In the genomic region with DNA sequence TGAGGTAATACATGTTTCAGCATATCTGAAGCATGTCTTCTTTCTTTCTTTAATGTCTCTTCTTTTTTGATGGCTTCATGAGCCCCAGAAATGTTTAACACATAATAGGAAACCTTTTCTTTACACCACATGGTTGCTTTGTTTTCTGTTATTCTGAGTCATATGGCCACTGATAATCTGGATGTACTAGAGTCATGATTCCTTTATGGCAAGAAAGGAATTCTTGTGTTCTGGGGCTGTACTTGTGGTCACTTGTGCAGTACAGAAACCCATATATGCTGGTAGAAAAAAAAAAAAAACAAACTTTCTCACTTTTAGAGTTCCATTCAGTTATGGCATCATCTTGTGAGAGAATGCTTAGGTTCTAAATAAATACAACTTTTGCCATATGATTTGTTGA, we compare ENCODE assay signal across 29 cellular contexts.
DNase-seq lines count a peak whose midpoint lies in the region; ATAC-seq and TF ChIP-seq lines count a peak whose summit lies in the region.
"Had no signal": no experiment of that assay in that cellular context is flagged by ENCODE, and none has a peak within 500 bp of the region (broad histone marks: within the 10 kb centered on the region; RNA-seq: fewer than 3 reads in every experiment).

No MANE protein-coding gene starts in this region.

- H3K4me1 ChIP-seq in foreskin keratinocyte: no peaks in the 10 kb centered on the region
- H3K4me1 ChIP-seq: BE2C had no signal

- H3K27ac ChIP-seq in foreskin keratinocyte: no peak overlapping the region
- H3K27ac ChIP-seq: HL-60, RWPE1 had no signal

- ATAC-seq in foreskin keratinocyte: peak; percentile 26
- ATAC-seq in GM21447 (IDR thresholded peaks at IDR 0.05; ENCODE audit: unreplicated experiment): no peak
- no peak for ATAC-seq in HG02970 (IDR thresholded peaks at IDR 0.05; ENCODE audit: low FRiP score, unreplicated experiment)
- ATAC-seq: HepG2, Panc1 had no signal

- no peak for TF ChIP-seq CTCF in foreskin keratinocyte (conservative IDR thresholded peaks at IDR 0.05)

- H3K27me3 ChIP-seq in foreskin keratinocyte: no peaks in the 10 kb centered on the region
- H3K27me3 ChIP-seq: BE2C had no signal

- peak; percentile 6 for DNase-seq in H4 (ENCODE audit: low spot score)
- DNase-seq in NCI-H226: peak; percentile 44
- peak; percentile 21 for DNase-seq in astrocyte of the hippocampus (ENCODE audit: low read depth, low spot score)
- peak; percentile 29 to 61 for DNase-seq in foreskin keratinocyte
- no peak for DNase-seq in HUDEP-2 (lab: John Stamatoyannopoulos, UW; ENCODE audit: unreplicated experiment in 76 of 76)
- DNase-seq in SW 1271 (lab: John Stamatoyannopoulos, UW): no peak
- DNase-seq: 8988T; ACHN; BE2C; CD8-positive, alpha-beta memory T cell; DMS 273 treated with DMSO at 0.1 percent for 48 hours; DMS79; EL; GDM1; Karpas-422; MV-4-11; NCI-H1105 treated with DMSO at 0.1 percent for 48 hours; NCI-H146; NCI-H2029 treated with DMSO at 0.1 percent for 48 hours; NCI-H2227 treated with DMSO at 0.1 percent for 48 hours; NCI-H510A; NCI-H69; SHP77 had no signal

Comparison
In these comparisons a context has a peak if more than half of its experiments do, and no peak if none do; other contexts are left out.
1. DNase-seq: peak in H4 (single experiment), NCI-H226 (single experiment), astrocyte of the hippocampus (single experiment) and foreskin keratinocyte (2 of 2); none in HUDEP-2 (0 of 76) and SW 1271 (0 of 2).